In the genomic region with DNA sequence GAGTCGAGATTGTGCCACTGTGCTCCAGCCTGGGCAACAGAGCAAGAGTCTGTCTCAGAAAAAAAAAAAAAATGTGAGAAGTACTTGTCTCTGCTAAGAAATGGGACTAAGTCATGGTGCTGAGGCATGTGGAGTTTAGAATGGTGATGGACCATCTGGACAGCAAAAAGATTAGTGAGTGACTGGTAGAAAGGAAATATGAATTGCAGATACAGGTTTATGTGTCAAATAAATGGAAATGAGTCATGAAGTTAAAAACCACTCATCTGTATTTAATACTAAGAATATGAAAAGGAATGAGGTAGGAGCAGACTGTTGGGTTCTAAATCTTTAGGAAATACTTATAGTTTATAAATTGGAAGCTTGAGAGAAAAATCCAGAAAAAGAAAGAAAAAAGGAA, we compare ENCODE assay signal across 19 cellular contexts.
DNase-seq lines count a peak whose midpoint lies in the region; ATAC-seq, FAIRE-seq and TF ChIP-seq lines count a peak whose summit lies in the region.
"Had no signal": no experiment of that assay in that cellular context is flagged by ENCODE, and none has a peak within 500 bp of the region (broad histone marks: within the 10 kb centered on the region; RNA-seq: fewer than 3 reads in every experiment).

No MANE protein-coding gene starts in this region.

- H3K79me2 ChIP-seq in keratinocyte (ENCODE audit: control insufficient read depth, insufficient read depth, low read length) = no peaks in the 10 kb centered on the region

- H3K4me1 ChIP-seq in keratinocyte (ENCODE audit: control insufficient read depth, extremely low read depth, insufficient read depth, low read length) (peaks cover 7% of the 10 kb centered on the region), left lung (no peaks in the 10 kb centered on the region)

- DNase-seq in ELR (ENCODE audit: low read depth) (peak; percentile 28), M059J (ENCODE audit: low read depth) (peak; percentile 18), bronchial epithelial cell (ENCODE audit: low read depth) (peak; percentile 54), keratinocyte (ENCODE audit: low read depth, low spot score) (no peak), left lung (no peak), putamen (ENCODE audit: low spot score) (no peak), DMS 273 treated with DMSO at 0.1 percent for 48 hours (lab: John Stamatoyannopoulos, UW) (no peak)
- DNase-seq: C1 segment of cervical spinal cord; MV-4-11; NCI-H1436; NCI-H2227 treated with DMSO at 0.1 percent for 48 hours; NCI-H526 treated with DMSO at 0.1 percent for 48 hours; NK-92 treated with Interleukin-12 subunit alpha and Interleukin-12 subunit beta, amount 100 ng/mL, for 24 hours; OCI-M1; Right ventricle myocardium superior had no signal

- H3K9me3 ChIP-seq in keratinocyte (ENCODE audit: control insufficient read depth, low read depth, low read length) = no peaks in the 10 kb centered on the region
- H3K9me3 ChIP-seq in left lung = peaks cover 0 to 3% of the 10 kb centered on the region in 2 donors

- no peak overlapping the region for H3K9ac ChIP-seq in keratinocyte (ENCODE audit: control insufficient read depth, extremely low read depth, insufficient read depth, low read length)

- no peak overlapping the region for H3K4me2 ChIP-seq in keratinocyte (ENCODE audit: control insufficient read depth, extremely low read depth, insufficient read depth, low read depth, low read length)
- H3K4me2 ChIP-seq: GM23338 had no signal

- ATAC-seq in HG03354 (IDR thresholded peaks at IDR 0.05; ENCODE audit: poor library complexity, severe bottlenecking, unreplicated experiment) = no peak
- ATAC-seq in left lung = no peak
- ATAC-seq: GM23338, HepG2 had no signal

- H3K27me3 ChIP-seq in bronchial epithelial cell (ENCODE audit: control insufficient read depth, insufficient read depth, low read length) (no peaks in the 10 kb centered on the region), keratinocyte (ENCODE audit: control insufficient read depth, extremely low read depth, insufficient read depth, low read length) (no peaks in the 10 kb centered on the region), left lung (no peaks in the 10 kb centered on the region)

- H3K27ac ChIP-seq in keratinocyte (ENCODE audit: control insufficient read depth, insufficient read depth, low read length) (no peak overlapping the region), left lung (no peak overlapping the region)

- dilution Hi-C loops in keratinocyte (cut with MboI; ENCODE audit: extremely low pct_ligation_motif_present, low sequenced_read_pairs) = no loop called here

- intact Hi-C loops in left lung (cut with DNase I) = no loop called here

- H3K36me3 ChIP-seq in bronchial epithelial cell (ENCODE audit: control insufficient read depth, insufficient read depth, low read length) (no peaks in the 10 kb centered on the region), keratinocyte (ENCODE audit: control insufficient read depth in 2 of 2, extremely low read depth in 1 of 2, insufficient read depth in 2 of 2, low read length in 2 of 2) (no peaks in the 10 kb centered on the region), left lung (no peaks in the 10 kb centered on the region)

- H3K9me1 ChIP-seq in keratinocyte (ENCODE audit: control insufficient read depth, extremely low read depth, insufficient read depth, low read length) = no peaks in the 10 kb centered on the region

- H3K4me3 ChIP-seq in bronchial epithelial cell (ENCODE audit: low read depth, low read length) (no peak overlapping the region), keratinocyte (ENCODE audit: control insufficient read depth in 2 of 3, extremely low read depth in 1 of 3, insufficient read depth in 2 of 3, low read depth in 1 of 3, low read length in 3 of 3) (no peak overlapping the region), left lung (no peak overlapping the region)
- H3K4me3 ChIP-seq: GM23338 had no signal

- no peak for TF ChIP-seq CTCF in bronchial epithelial cell (IDR thresholded peaks at IDR 0.05; ENCODE audit: insufficient read depth, low read length, severe bottlenecking)
- no peak for TF ChIP-seq CTCF in keratinocyte (optimal IDR thresholded peaks at IDR 0.05 in 1 of 3, IDR thresholded peaks at IDR 0.05 in 1 of 3, conservative IDR thresholded peaks at IDR 0.05 in 1 of 3; ENCODE audit: extremely low read depth in 1 of 3, insufficient read depth in 2 of 3, low read length in 3 of 3)
- TF ChIP-seq CTCF in left lung (IDR thresholded peaks at IDR 0.05) = no peak

- FAIRE-seq in bronchial epithelial cell (lab: Jason Lieb, UNC) (no peak), keratinocyte (lab: Jason Lieb, UNC) (peak; percentile 48)
- FAIRE-seq: G401.6, HepG2 had no signal

- no peak overlapping the region for H2AFZ ChIP-seq in keratinocyte (ENCODE audit: control insufficient read depth, low read length)
- H2AFZ ChIP-seq: GM23338 had no signal

- no peaks in the 10 kb centered on the region for H4K20me1 ChIP-seq in keratinocyte (ENCODE audit: control insufficient read depth, extremely low read depth, insufficient read depth, low read length)

Comparison
In these comparisons a context has a peak if more than half of its experiments do, and no peak if none do; other contexts are left out.
1. DNase-seq: peak in ELR (single experiment), M059J (single experiment) and bronchial epithelial cell (single experiment); none in keratinocyte (single experiment), left lung (0 of 2), putamen (single experiment) and DMS 273 treated with DMSO at 0.1 percent for 48 hours (single experiment).